27 cellular contexts compared by ENCODE assay signal in the genomic region with DNA sequence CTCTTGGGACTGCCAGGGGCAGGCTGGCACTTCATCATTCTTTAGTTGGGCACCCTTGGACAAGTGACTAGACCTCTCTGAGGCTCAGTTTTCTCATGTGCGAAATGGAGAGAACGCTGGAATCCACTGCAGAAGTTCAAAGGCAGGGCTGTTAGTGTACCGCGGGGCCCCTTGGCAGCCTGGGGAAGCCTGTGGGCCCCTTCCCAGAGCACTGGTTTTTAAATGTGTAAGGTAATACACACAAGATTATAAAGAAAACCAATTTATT.
"Had no signal": no experiment of that assay in that cellular context is flagged by ENCODE, and none has a peak within 500 bp of the region (broad histone marks: within the 10 kb centered on the region; RNA-seq: fewer than 3 reads in every experiment).

No MANE protein-coding gene starts in this region.

- H3K9ac ChIP-seq: SK-N-SH had no signal

- H3K4me1 Mint-ChIP-seq: activated CD4-positive, alpha-beta T cell treated with anti-CD3 and anti-CD28 coated beads, Interleukin-2, amount 10 ng/mL, durations not matched to agents 24 days and 14 days; activated naive CD8-positive, alpha-beta T cell treated with anti-CD3 and anti-CD28 coated beads for 36 hours had no signal

- FAIRE-seq: K562, TTC549 had no signal

- H3K9me3 ChIP-seq: SJSA1, SK-N-SH had no signal

- H3K4me3 ChIP-seq: K562, SJSA1 had no signal

- H3K4me3 Mint-ChIP-seq: activated CD4-positive, alpha-beta T cell treated with anti-CD3 and anti-CD28 coated beads, Interleukin-2, amount 10 ng/mL, durations not matched to agents 24 days and 14 days; activated naive CD8-positive, alpha-beta T cell treated with anti-CD3 and anti-CD28 coated beads for 36 hours; activated T-cell treated with anti-CD3 and anti-CD28 coated beads, Interleukin-2, amount 50 U/mL, for 72 hours; activated T-helper 17 cell treated with anti-CD3 and anti-CD28 coated beads, Interleukin-2, amount 50 U/mL, for 72 hours; T-helper 1 cell treated with Interleukin-12 subunit alpha and Interleukin-12 subunit beta and Interleukin-4 antibody, amounts not matched to agents 30 μg/mL and 1 μg/mL, for 36 hours; T-helper 2 cell treated with Interferon-gamma antibody and Interleukin-4, amounts not matched to agents 5 μg/mL and 100 μg/mL, for 36 hours had no signal

- H3K27me3 Mint-ChIP-seq: activated CD4-positive, alpha-beta T cell treated with anti-CD3 and anti-CD28 coated beads, Interleukin-2, amount 10 ng/mL, durations not matched to agents 24 days and 14 days had no signal

- H3K27ac Mint-ChIP-seq: activated CD4-positive, alpha-beta T cell treated with anti-CD3 and anti-CD28 coated beads, Interleukin-2, amount 10 ng/mL, durations not matched to agents 24 days and 14 days; activated naive CD8-positive, alpha-beta T cell treated with anti-CD3 and anti-CD28 coated beads for 36 hours; activated T-cell treated with anti-CD3 and anti-CD28 coated beads, Interleukin-2, amount 50 U/mL, for 72 hours; activated T-helper 17 cell treated with anti-CD3 and anti-CD28 coated beads, Interleukin-2, amount 50 U/mL, for 72 hours; T-helper 1 cell treated with Interleukin-12 subunit alpha and Interleukin-12 subunit beta and Interleukin-4 antibody, amounts not matched to agents 30 μg/mL and 1 μg/mL, for 36 hours; T-helper 2 cell treated with Interferon-gamma antibody and Interleukin-4, amounts not matched to agents 5 μg/mL and 100 μg/mL, for 36 hours had no signal

- H3K9me3 Mint-ChIP-seq: activated CD4-positive, alpha-beta T cell treated with anti-CD3 and anti-CD28 coated beads, Interleukin-2, amount 10 ng/mL, durations not matched to agents 24 days and 14 days; activated naive CD8-positive, alpha-beta T cell treated with anti-CD3 and anti-CD28 coated beads for 36 hours; activated T-cell treated with anti-CD3 and anti-CD28 coated beads, Interleukin-2, amount 50 U/mL, for 72 hours; activated T-helper 17 cell treated with anti-CD3 and anti-CD28 coated beads, Interleukin-2, amount 50 U/mL, for 72 hours; T-helper 1 cell treated with Interleukin-12 subunit alpha and Interleukin-12 subunit beta and Interleukin-4 antibody, amounts not matched to agents 30 μg/mL and 1 μg/mL, for 36 hours; T-helper 2 cell treated with Interferon-gamma antibody and Interleukin-4, amounts not matched to agents 5 μg/mL and 100 μg/mL, for 36 hours had no signal

- ATAC-seq: activated T-cell treated with anti-CD3 and anti-CD28 coated beads, Interleukin-2, amount 50 U/mL, for 72 hours; activated T-helper 17 cell treated with anti-CD3 and anti-CD28 coated beads, Interleukin-2, amount 50 U/mL, for 72 hours; K562; Panc1 had no signal

- DNase-seq: activated CD4-positive, alpha-beta T cell treated with anti-CD3 and anti-CD28 coated beads, Interleukin-2, amount 10 ng/mL, durations not matched to agents 24 days and 14 days; activated CD4-positive, alpha-beta T cell treated with anti-CD3 and anti-CD28 coated beads, Interleukin-2, amount 50 U/mL, for 4 hours; activated effector memory CD4-positive, alpha-beta T cell treated with anti-CD3 and anti-CD28 coated beads, Interleukin-2, amount 50 U/mL, for 16 hours; activated naive CD4-positive, alpha-beta T cell; activated naive CD4-positive, alpha-beta T cell treated with anti-CD3 and anti-CD28 coated beads, Interleukin-2, amount 50 U/mL, for 16 hours; activated naive CD8-positive, alpha-beta T cell treated with anti-CD3 and anti-CD28 coated beads for 36 hours; activated T-cell treated with anti-CD3 and anti-CD28 coated beads, Interleukin-2, amount 50 U/mL, for 1 hour; activated T-cell treated with anti-CD3 and anti-CD28 coated beads, Interleukin-2, amount 50 U/mL, for 72 hours; amniotic stem cell; aorta; brain microvascular endothelial cell; IMR-90; NCI-H1092 treated with DMSO at 0.1 percent for 48 hours; NCI-H146; NCI-H187 treated with DMSO at 0.1 percent for 48 hours; NCI-H226; NCI-H446 treated with DMSO at 0.1 percent for 48 hours; RPMI8226; SHP77 treated with DMSO at 0.1 percent for 48 hours; SK-N-SH had no signal

- H3K36me3 Mint-ChIP-seq: activated naive CD8-positive, alpha-beta T cell treated with anti-CD3 and anti-CD28 coated beads for 36 hours had no signal

- H3K4me1 ChIP-seq: SJSA1 had no signal

- H3K27ac ChIP-seq: brain microvascular endothelial cell, SJSA1 had no signal

- H3K36me3 ChIP-seq: brain microvascular endothelial cell, SJSA1 had no signal
